In the genomic region with DNA sequence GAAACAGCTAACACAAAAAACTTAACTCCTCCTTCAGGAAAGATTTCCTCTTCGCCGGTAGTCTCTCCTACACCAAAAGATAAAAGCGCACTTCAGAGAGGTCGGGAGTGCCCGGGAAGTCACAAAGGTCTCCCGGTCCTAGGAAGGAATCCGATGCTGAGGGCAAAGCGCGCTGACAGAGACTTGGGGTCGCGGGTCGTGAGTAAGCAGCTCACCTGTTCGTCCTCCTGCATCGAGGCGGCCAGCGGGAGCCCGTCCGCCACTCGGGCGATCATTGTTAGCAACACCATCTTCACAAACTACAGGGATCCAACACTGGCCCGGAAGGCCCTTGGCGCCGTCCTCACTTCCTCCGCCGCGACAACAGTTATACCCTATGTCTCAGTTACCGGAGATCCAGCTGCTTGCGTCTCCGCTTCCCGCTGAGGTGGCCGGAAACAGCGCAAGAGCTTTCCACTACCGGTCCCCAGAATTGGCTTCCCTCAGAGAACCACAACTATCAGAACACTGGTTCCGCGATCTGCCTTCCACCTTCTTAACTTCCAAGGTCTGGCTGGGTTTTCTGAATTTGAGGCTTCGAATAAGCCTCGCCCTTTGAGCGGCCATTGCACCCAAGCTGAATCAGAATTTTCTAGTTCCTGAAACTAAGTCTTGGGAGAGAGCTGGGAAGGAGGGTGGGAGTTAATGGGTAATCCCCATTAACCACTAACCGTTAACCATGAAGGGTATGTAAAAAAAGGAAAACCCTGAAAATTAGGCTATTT, we compare ENCODE assay signal across 8 cellular contexts. TPM values are rescaled to one million over a fixed set of nuclear protein-coding genes. Genes with fewer than 3 reads are reported as not detected.
DNase-seq lines count a peak whose midpoint lies in the region; TF ChIP-seq lines count a peak whose summit lies in the region.

A gene (minus strand): TSS at position 429 of the 764 bp plus-strand sequence. CDS start 139 bp downstream, at position 290.

- DNase-seq in CMK (ENCODE audit: low read depth) (peak; percentile 70), GM20000 (ENCODE audit: low spot score) (peak; percentile 88), HS-5 (ENCODE audit: low read depth) (peak; percentile 91), NK-92 (lab: John Stamatoyannopoulos, UW; ENCODE audit: unreplicated experiment) (peak; percentile 34), lung microvascular endothelial cell (ENCODE audit: low read depth in 2 of 2) (peak; percentile 93 to 94)
- DNase-seq in activated CD8-positive, alpha-beta memory T cell treated with anti-CD3 and anti-CD28 coated beads for 1 hour (ENCODE audit: extremely low read depth in 1 of 2, low read depth in 1 of 2), result peak; percentile 70 to 71
- peak; percentile 79 for DNase-seq in effector CD8-positive, alpha-beta T cell (lab: John Stamatoyannopoulos, UW)
- peak; percentile 60 to 78 (median 74) for DNase-seq in stimulated activated CD4-positive, alpha-beta T cell treated with anti-CD3 and anti-CD28 coated beads, TNF-alpha, amount 100 ng/mL, for 4 hours (ENCODE audit: low read depth in 3 of 3)

- no peak for TF ChIP-seq CTCF in GM20000 (IDR thresholded peaks at IDR 0.05; ENCODE audit: extremely low read depth, missing control alignments)

RNA-seq across cellular contexts. Expression of the gene that starts here (rescaled TPM):
- total RNA-seq in lung microvascular endothelial cell, result 15.7 and 17.9 TPM in 2 replicates

Comparison
In these comparisons a context has a peak if more than half of its experiments do, and no peak if none do; other contexts are left out.
1. Peak in every context shown above with its lines: DNase-seq.
2. DNase-seq: peak in every context shown above with its lines; median percentile 94 in lung microvascular endothelial cell; 91 in HS-5; 88 in GM20000; 79 in effector CD8-positive, alpha-beta T cell; 74 in stimulated activated CD4-positive, alpha-beta T cell treated with anti-CD3 and anti-CD28 coated beads, TNF-alpha, amount 100 ng/mL, for 4 hours; 70 in activated CD8-positive, alpha-beta memory T cell treated with anti-CD3 and anti-CD28 coated beads for 1 hour; 70 in CMK; 34 in NK-92.